ENCODE assay signal across 11 cellular contexts in the genomic region with DNA sequence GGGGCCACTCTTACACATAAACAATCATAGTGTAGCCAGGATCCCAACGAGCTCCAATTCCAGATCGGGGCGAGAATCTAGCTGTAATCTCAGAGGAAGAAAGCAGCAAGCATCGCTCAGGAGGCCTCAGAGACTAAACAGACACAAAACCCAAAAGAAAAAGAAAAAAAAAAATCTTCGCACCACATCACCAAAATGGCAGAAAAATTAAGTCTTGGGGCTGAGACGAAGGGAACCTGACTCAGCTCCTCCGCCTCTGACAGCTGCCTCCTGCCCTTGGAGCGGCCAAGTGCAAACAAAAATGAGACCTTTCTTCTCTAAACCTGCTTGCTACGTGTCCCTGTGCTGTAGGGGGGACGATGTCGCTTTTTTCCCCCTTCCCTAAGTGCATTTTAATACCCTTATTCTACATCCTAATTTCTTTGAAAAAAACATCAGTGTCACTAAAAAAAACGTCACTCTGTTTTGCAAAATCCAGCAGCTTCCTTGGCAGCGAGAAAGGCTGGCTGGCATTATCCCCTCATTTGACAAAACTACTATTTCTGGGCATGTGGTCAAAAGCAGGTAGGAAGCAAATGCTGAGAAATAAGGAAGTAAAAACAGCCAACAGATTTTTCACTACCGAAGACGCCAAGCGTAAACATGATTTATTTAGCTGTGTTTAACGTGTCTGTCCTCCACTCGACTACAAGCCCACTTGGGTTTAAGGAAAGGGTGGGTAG. TPM values are rescaled to one million over a fixed set of nuclear protein-coding genes. Genes with fewer than 3 reads are reported as not detected.
DNase-seq lines count a peak whose midpoint lies in the region; ATAC-seq, FAIRE-seq and TF ChIP-seq lines count a peak whose summit lies in the region.
"Had no signal": no experiment of that assay in that cellular context is flagged by ENCODE, and none has a peak within 500 bp of the region (broad histone marks: within the 10 kb centered on the region; RNA-seq: fewer than 3 reads in every experiment).

No MANE protein-coding gene starts in this region.

- H3K9me3 Mint-ChIP-seq in HFFc6 = peaks cover under 1% of the 10 kb centered on the region

- CTCF ChIA-PET in mammary epithelial cell (lab: Charles Lee; ENCODE audit: low non-redundant PET) = no interaction called here

- no peak for DNase-seq in breast epithelium (ENCODE audit: low spot score in 2 of 2)
- no peak for DNase-seq in mammary epithelial cell
- peak; percentile 61 for DNase-seq in activated naive CD4-positive, alpha-beta T cell treated with Interleukin-2 at 50 U/mL for 16 hours
- no peak for DNase-seq in keratinocyte (ENCODE audit: low read depth, low spot score)
- no peak for DNase-seq in vagina (ENCODE audit: extremely low spot score in 2 of 2)
- DNase-seq in HFFc6 = no peak
- DNase-seq: cortex of kidney, GOT3, NCI-H510A treated with DMSO at 0.1 percent for 48 hours had no signal

- H3K9ac ChIP-seq in mammary epithelial cell (ENCODE audit: insufficient read depth, low read length) = no peak overlapping the region
- peak overlapping the region; percentile 71 for H3K9ac ChIP-seq in keratinocyte (ENCODE audit: control insufficient read depth, extremely low read depth, insufficient read depth, low read length)

- H3K9me3 ChIP-seq in breast epithelium = no peaks in the 10 kb centered on the region
- peaks cover 14% of the 10 kb centered on the region for H3K9me3 ChIP-seq in mammary epithelial cell (replicated peaks; ENCODE audit: insufficient read depth, low read length)
- H3K9me3 ChIP-seq in keratinocyte (ENCODE audit: control insufficient read depth, low read depth, low read length) = peaks cover 3% of the 10 kb centered on the region
- H3K9me3 ChIP-seq in vagina = no peaks in the 10 kb centered on the region

- H3K27me3 ChIP-seq in breast epithelium (peaks cover 2 to 28% of the 10 kb centered on the region in 2 donors), mammary epithelial cell (ENCODE audit: insufficient read depth, low read length) (no peaks in the 10 kb centered on the region), keratinocyte (ENCODE audit: control insufficient read depth, extremely low read depth, insufficient read depth, low read length) (no peaks in the 10 kb centered on the region), vagina (no peaks in the 10 kb centered on the region)

- H2AFZ ChIP-seq in mammary epithelial cell (ENCODE audit: low read depth, low read length) (no peak overlapping the region), keratinocyte (ENCODE audit: control insufficient read depth, low read length) (peak overlapping the region; percentile 21)

- H3K27ac ChIP-seq in breast epithelium (peak overlapping the region; percentile 61 to 69), mammary epithelial cell (ENCODE audit: insufficient read depth, low read depth, low read length) (no peak overlapping the region), keratinocyte (ENCODE audit: control insufficient read depth, insufficient read depth, low read length) (peak overlapping the region; percentile 92), vagina (peak overlapping the region; percentile 9)

- BruUV-seq in mammary epithelial cell (replicated peaks; lab: Mats Ljungman, UMichigan) = no TSS peak

- TF ChIP-seq POLR2A in breast epithelium (IDR thresholded peaks at IDR 0.05) = no peak
- no peak for TF ChIP-seq POLR2A in vagina (IDR thresholded peaks at IDR 0.05)

- H3K9me1 ChIP-seq in keratinocyte (ENCODE audit: control insufficient read depth, extremely low read depth, insufficient read depth, low read length) = no peaks in the 10 kb centered on the region

- dilution Hi-C loops in mammary epithelial cell (cut with HindIII; ENCODE audit: low sequenced_read_pairs) = no loop called here
- dilution Hi-C loops in keratinocyte (cut with MboI; ENCODE audit: extremely low pct_ligation_motif_present, low sequenced_read_pairs) = no loop called here

- WGBS in mammary epithelial cell (ENCODE audit: low coverage, missing lambda C conversion rate) = 73% methylated on average over 15 of the region's 18 CpGs

- no peaks in the 10 kb centered on the region for H3K4me1 ChIP-seq in breast epithelium
- peaks cover 15% of the 10 kb centered on the region for H3K4me1 ChIP-seq in mammary epithelial cell (ENCODE audit: insufficient read depth, low read length)
- peaks cover 69% of the 10 kb centered on the region for H3K4me1 ChIP-seq in keratinocyte (ENCODE audit: control insufficient read depth, extremely low read depth, insufficient read depth, low read length)
- H3K4me1 ChIP-seq in vagina = peaks cover 38% of the 10 kb centered on the region

- no peak overlapping the region for H3K4me2 ChIP-seq in mammary epithelial cell (ENCODE audit: insufficient read depth, low read depth, low read length)
- peak overlapping the region; percentile 99 for H3K4me2 ChIP-seq in keratinocyte (ENCODE audit: control insufficient read depth, extremely low read depth, insufficient read depth, low read depth, low read length)

- peak; percentile 41 for FAIRE-seq in keratinocyte (lab: Jason Lieb, UNC)

- no peak for TF ChIP-seq CTCF in breast epithelium (IDR thresholded peaks at IDR 0.05)
- no peak for TF ChIP-seq CTCF in mammary epithelial cell (conservative IDR thresholded peaks at IDR 0.05 in 1 of 2, IDR thresholded peaks at IDR 0.05 in 1 of 2; ENCODE audit: extremely low read depth in 1 of 2, insufficient read depth in 1 of 2, low read depth in 1 of 2, low read length in 2 of 2)
- TF ChIP-seq CTCF in keratinocyte (optimal IDR thresholded peaks at IDR 0.05 in 1 of 3, IDR thresholded peaks at IDR 0.05 in 1 of 3, conservative IDR thresholded peaks at IDR 0.05 in 1 of 3; ENCODE audit: extremely low read depth in 1 of 3, insufficient read depth in 2 of 3, low read length in 3 of 3) = no peak
- no peak for TF ChIP-seq CTCF in vagina (IDR thresholded peaks at IDR 0.05)
- no peak for TF ChIP-seq CTCF in HFFc6 (IDR thresholded peaks at IDR 0.05)

- in situ Hi-C loops in mammary epithelial cell (cut with MboI; ENCODE audit: low sequenced_read_pairs in 2 of 2) = no loop called here

- no peak overlapping the region for H3K4me3 Mint-ChIP-seq in HFFc6

- intact Hi-C loops in breast epithelium (cut with DNase I; ENCODE audit: low total_unique reads) = no loop called here
- intact Hi-C loops in mammary epithelial cell (cut with micrococcal nuclease) = no loop called here
- intact Hi-C loops in vagina (cut with DNase I) = no loop called here

- H3K4me1 Mint-ChIP-seq in HFFc6 (ENCODE audit: low read depth) = no peaks in the 10 kb centered on the region

- peak overlapping the region in 1 of 3 donors; percentile 7 for H3K4me3 ChIP-seq in breast epithelium
- H3K4me3 ChIP-seq in mammary epithelial cell (replicated peaks in 1 of 3; ENCODE audit: insufficient read depth in 1 of 3, low read depth in 2 of 3, low read length in 3 of 3) = no peak overlapping the region
- peak overlapping the region in 2 of 3 experiments; percentile 16 to 67 for H3K4me3 ChIP-seq in keratinocyte (ENCODE audit: control insufficient read depth in 2 of 3, extremely low read depth in 1 of 3, insufficient read depth in 2 of 3, low read depth in 1 of 3, low read length in 3 of 3)
- H3K4me3 ChIP-seq in vagina = no peak overlapping the region

- ATAC-seq in GM18519 (IDR thresholded peaks at IDR 0.05; ENCODE audit: low FRiP score, unreplicated experiment) = no peak
- no peak for ATAC-seq in HG02852 (IDR thresholded peaks at IDR 0.05; ENCODE audit: unreplicated experiment)

- no peaks in the 10 kb centered on the region for H3K36me3 Mint-ChIP-seq in HFFc6 (ENCODE audit: low read depth)

- H3K79me2 ChIP-seq in mammary epithelial cell (ENCODE audit: insufficient read depth, low read length) = peaks cover 88% of the 10 kb centered on the region
- H3K79me2 ChIP-seq in keratinocyte (ENCODE audit: control insufficient read depth, insufficient read depth, low read length) = peaks cover 90% of the 10 kb centered on the region

- H3K27ac Mint-ChIP-seq in HFFc6 = no peak overlapping the region

- H4K20me1 ChIP-seq in mammary epithelial cell (ENCODE audit: insufficient read depth, low read length) = no peaks in the 10 kb centered on the region
- no peaks in the 10 kb centered on the region for H4K20me1 ChIP-seq in keratinocyte (ENCODE audit: control insufficient read depth, extremely low read depth, insufficient read depth, low read length)

- H3K36me3 ChIP-seq in breast epithelium (no peaks in the 10 kb centered on the region), mammary epithelial cell (ENCODE audit: insufficient read depth, low read length) (no peaks in the 10 kb centered on the region), keratinocyte (ENCODE audit: control insufficient read depth in 2 of 2, extremely low read depth in 1 of 2, insufficient read depth in 2 of 2, low read length in 2 of 2) (peaks cover 10 to 12% of the 10 kb centered on the region in 2 experiments), vagina (no peaks in the 10 kb centered on the region)

- peaks cover 5% of the 10 kb centered on the region for H3K27me3 Mint-ChIP-seq in HFFc6 (ENCODE audit: insufficient read depth)

RNA-seq across cellular contexts. Expression of a gene that starts 30.5 kb away (rescaled TPM):
- total RNA-seq in breast epithelium (1 to 10 TPM in 2 of 3 donors, under 1 TPM in 1; 0.96 to 3.9 (median 2.6) TPM), mammary epithelial cell (1 to 10 TPM; 7.1 to 8.3 TPM), vagina (11.5 TPM)
- polyA plus RNA-seq in mammary epithelial cell (2.0 TPM), keratinocyte (3.6 to 6.4 TPM (median 5.2 TPM) in 3 replicates)
- polyA minus RNA-seq in mammary epithelial cell (6.7 TPM), keratinocyte (6.5 to 9.3 TPM (median 8.7 TPM) in 3 replicates)
- polyA plus RNA-seq in keratinocyte (2011; ENCODE audit: low read depth) = 2.3 TPM
- 2.6 and 3.0 TPM in 2 replicates for polyA plus RNA-seq in keratinocyte (2011; cell fraction: cytosol; rRNA removed)
- 10.9 and 11.1 TPM in 2 replicates for polyA plus RNA-seq in keratinocyte (2011; cell fraction: nucleus; rRNA removed)
- polyA plus RNA-seq in keratinocyte (2012; ENCODE audit: low replicate concordance) = 3.9 and 7.8 TPM in 2 replicates
- polyA minus RNA-seq in keratinocyte (2011; cell fraction: cytosol; rRNA and poly(A)+ RNA removed) = 9.4 TPM
- 17.1 and 20.4 TPM in 2 replicates for polyA minus RNA-seq in keratinocyte (2011; cell fraction: nucleus; rRNA and poly(A)+ RNA removed)
- under 1 TPM in 4 of 6 experiments, not detected in 2; 0.06 to 0.14 (median 0.10) TPM for total RNA-seq in HFFc6 (2021; fragmentation: NEBNext Ultra II Directional; extraction: Animal tissue kit (Norgen Biotek cat#: 25700))

Comparison
In these comparisons a context has a peak if more than half of its experiments do, and no peak if none do; other contexts are left out.
1. H3K4me3 ChIP-seq: peak in keratinocyte (2 of 3); none in mammary epithelial cell (0 of 3) and vagina (0 of 2).